ENCODE assay signal across 9 cellular contexts in the genomic region with DNA sequence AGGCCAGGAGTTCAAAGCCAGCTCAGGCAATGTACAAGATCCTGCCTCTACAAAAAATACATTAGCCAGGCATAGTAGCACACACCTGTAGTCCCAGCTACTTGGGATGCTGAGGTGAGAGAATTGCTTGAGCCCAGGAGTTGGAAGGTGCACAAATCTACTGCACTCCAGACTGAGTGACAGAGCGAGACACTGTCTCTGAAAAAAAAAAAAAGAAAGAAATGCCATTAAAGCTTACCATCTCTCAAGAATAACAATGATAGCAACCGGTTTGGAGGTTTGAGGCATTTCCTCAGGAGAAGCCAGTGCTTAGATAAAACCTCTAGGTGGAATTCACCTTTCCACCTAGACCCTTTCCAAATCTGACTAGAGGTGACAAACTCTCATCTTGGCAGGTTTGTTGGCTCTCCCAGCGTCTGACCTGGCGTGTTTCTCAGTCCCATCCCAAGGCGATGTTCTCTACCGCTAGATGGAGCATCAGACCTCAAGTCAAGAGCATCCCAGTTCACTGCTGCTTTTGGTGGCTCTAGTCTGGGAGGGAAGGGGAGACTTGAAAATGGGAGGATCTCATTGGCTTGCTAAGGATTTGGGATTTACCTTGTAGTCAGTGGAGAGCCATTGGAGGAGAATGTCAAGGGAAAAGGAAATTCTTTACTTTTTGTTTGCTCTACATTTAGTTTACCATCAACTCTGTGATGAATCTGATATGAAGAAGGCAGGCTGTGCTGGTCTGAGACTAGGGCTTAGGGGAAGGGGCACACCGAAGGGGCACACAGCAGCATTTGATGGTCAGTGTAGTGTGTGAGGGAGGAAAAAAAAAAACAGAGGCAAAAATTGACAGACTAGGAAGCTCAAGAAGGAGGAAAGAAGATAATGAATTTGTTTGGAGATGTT.
DNase-seq lines count a peak whose midpoint lies in the region; ATAC-seq and TF ChIP-seq lines count a peak whose summit lies in the region.
"Had no signal": no experiment of that assay in that cellular context is flagged by ENCODE, and none has a peak within 500 bp of the region (broad histone marks: within the 10 kb centered on the region; RNA-seq: fewer than 3 reads in every experiment).

No MANE protein-coding gene starts in this region.

- TF ChIP-seq EP300 in SK-N-SH (IDR thresholded peaks at IDR 0.05; ENCODE audit: borderline replicate concordance in 1 of 2, low read depth in 1 of 2, low read length in 1 of 2) = no peak

- no peak overlapping the region for H3K9ac ChIP-seq in SK-N-SH
- no peak overlapping the region for H3K9ac ChIP-seq in OCI-LY1 (ENCODE audit: low read length)

- CTCF ChIA-PET in SK-N-SH (lab: Yijun Ruan, JAX) = interaction anchor here (0.7 to 1.4 kb wide), 5 partner anchors 16 to 99 kb away, joined by 3 to 6 read pairs (median 4); a partner anchor contains a TSS

- H3K4me2 ChIP-seq in SK-N-SH = no peak overlapping the region
- no peak overlapping the region for H3K4me2 ChIP-seq in OCI-LY1 (ENCODE audit: low read length)

- H3F3A ChIP-seq in SK-N-SH (replicated peaks; ENCODE audit: insufficient read depth) (no peaks in the 10 kb centered on the region), OCI-LY1 (ENCODE audit: insufficient read depth, low read length) (no peaks in the 10 kb centered on the region)

- H3K27ac ChIP-seq in SK-N-SH (ENCODE audit: low read depth in 2 of 2, low read length in 1 of 2) (no peak overlapping the region), OCI-LY1 (ENCODE audit: low read depth, low read length, poor library complexity, severe bottlenecking) (no peak overlapping the region), left ventricle myocardium inferior (replicated peaks) (no peak overlapping the region)

- no peaks in the 10 kb centered on the region; a peak in 2 of 4 replicates for H3K4me1 ChIP-seq in SK-N-SH (ENCODE audit: control insufficient read depth in 1 of 2, insufficient read depth in 2 of 2, low read depth in 1 of 2, low read length in 1 of 2)
- no peaks in the 10 kb centered on the region for H3K4me1 ChIP-seq in OCI-LY1 (ENCODE audit: insufficient read depth, low read length, severe bottlenecking)
- peaks cover 10% of the 10 kb centered on the region for H3K4me1 ChIP-seq in left ventricle myocardium inferior

- no peak; the same call in 2 of the 3 replicates for ATAC-seq in SK-N-SH treated with all-trans-retinoic acid at 6 μM for 48 hours
- peak; percentile 50 for ATAC-seq in HG03097 (IDR thresholded peaks at IDR 0.05; ENCODE audit: low FRiP score, unreplicated experiment)

- H3K9me2 ChIP-seq in SK-N-SH (no peaks in the 10 kb centered on the region), OCI-LY1 (ENCODE audit: low read depth, low read length) (no peaks in the 10 kb centered on the region)

- no peaks in the 10 kb centered on the region for H3K27me3 ChIP-seq in SK-N-SH (ENCODE audit: insufficient read depth)
- H3K27me3 ChIP-seq in OCI-LY1 (ENCODE audit: insufficient read depth, low read length) = no peaks in the 10 kb centered on the region
- no peaks in the 10 kb centered on the region for H3K27me3 ChIP-seq in left ventricle myocardium inferior (ENCODE audit: low read depth)

- 81% methylated on average over 5 of the region's 7 CpGs for WGBS in SK-N-SH (ENCODE audit: low lambda C conversion rate)

- DNase-seq in SK-N-SH (peak; percentile 33), amygdala (lab: John Stamatoyannopoulos, UW) (peak in 38 of 56 donors; percentile 1 to 76 (median 28)), left ventricle myocardium inferior (no peak), putamen (ENCODE audit: low spot score) (peak; percentile 78), HK-2 (ENCODE audit: unreplicated experiment) (no peak)
- DNase-seq: DND-41 had no signal

- H2AFZ ChIP-seq in SK-N-SH (ENCODE audit: low read depth) (no peak overlapping the region), OCI-LY1 (ENCODE audit: low read length) (no peak overlapping the region)

- POLR2A ChIA-PET in SK-N-SH (lab: Yijun Ruan, JAX) = interaction anchor here (0.8 kb wide), 1 partner anchor 68 kb away, joined by 3 read pairs; a partner anchor contains a TSS

- intact Hi-C loops in left ventricle myocardium inferior (cut with micrococcal nuclease) = no loop called here

- H3K79me2 ChIP-seq in SK-N-SH (ENCODE audit: insufficient read depth) (no peaks in the 10 kb centered on the region), OCI-LY1 (ENCODE audit: insufficient read depth, low read length) (0 out of 2 replicates have a peak, but pooled peaks cover 5% of the 10 kb centered on the region)

- no peaks in the 10 kb centered on the region for H3K9me3 ChIP-seq in SK-N-SH
- H3K9me3 ChIP-seq in OCI-LY1 (ENCODE audit: low read length) = no peaks in the 10 kb centered on the region
- H3K9me3 ChIP-seq in left ventricle myocardium inferior (replicated peaks) = no peaks in the 10 kb centered on the region

- TF ChIP-seq CTCF in SK-N-SH (IDR thresholded peaks at IDR 0.05) (no peak), OCI-LY1 (IDR thresholded peaks at IDR 0.05; ENCODE audit: low read length) (peak; percentile 35; the same call in 1 of the 2 replicates), left ventricle myocardium inferior (IDR thresholded peaks at IDR 0.05; ENCODE audit: borderline replicate concordance) (peak; percentile 82)

- H3K4me3 ChIP-seq in SK-N-SH (ENCODE audit: low read depth in 2 of 2, low read length in 1 of 2) = no peak overlapping the region
- no peak overlapping the region for H3K4me3 ChIP-seq in OCI-LY1 (ENCODE audit: low read depth, low read length, poor library complexity, severe bottlenecking)
- H3K4me3 ChIP-seq in left ventricle myocardium inferior = no peak overlapping the region

- H3K36me3 ChIP-seq in SK-N-SH (replicated peaks in 1 of 2; ENCODE audit: control insufficient read depth in 1 of 2, insufficient read depth in 2 of 2, low read length in 1 of 2) (peaks cover 0 to 10% of the 10 kb centered on the region in 2 experiments), OCI-LY1 (ENCODE audit: insufficient read depth, low read length) (peaks cover 40% of the 10 kb centered on the region), left ventricle myocardium inferior (peaks cover 9% of the 10 kb centered on the region)

- H4K20me1 ChIP-seq in SK-N-SH (ENCODE audit: insufficient read depth) (no peaks in the 10 kb centered on the region), OCI-LY1 (ENCODE audit: insufficient read depth, low read length) (no peaks in the 10 kb centered on the region)

- TF ChIP-seq RAD21 in SK-N-SH (IDR thresholded peaks at IDR 0.05; ENCODE audit: low read length) = peak; percentile 57

TF ChIP-seq in SK-N-SH, 30 proteins besides CTCF, POLR2A, EP300 and RAD21 (continues in another document):
- TF ChIP-seq RFX5 (IDR thresholded peaks at IDR 0.05; ENCODE audit: low read length) (no peak), TCF12 (IDR thresholded peaks at IDR 0.05) (no peak), FOXM1 (IDR thresholded peaks at IDR 0.05; ENCODE audit: low read depth) (no peak), FOSL2 (IDR thresholded peaks at IDR 0.05; ENCODE audit: borderline replicate concordance, low read depth) (no peak), YY1 (IDR thresholded peaks at IDR 0.05; ENCODE audit: low read depth) (no peak), EZH2phosphoT487 (IDR thresholded peaks at IDR 0.05; ENCODE audit: borderline replicate concordance, low read depth) (no peak), CHD2 (IDR thresholded peaks at IDR 0.05; ENCODE audit: low read length, partially characterized antibody) (no peak)
- TF ChIP-seq, protein P1, sequence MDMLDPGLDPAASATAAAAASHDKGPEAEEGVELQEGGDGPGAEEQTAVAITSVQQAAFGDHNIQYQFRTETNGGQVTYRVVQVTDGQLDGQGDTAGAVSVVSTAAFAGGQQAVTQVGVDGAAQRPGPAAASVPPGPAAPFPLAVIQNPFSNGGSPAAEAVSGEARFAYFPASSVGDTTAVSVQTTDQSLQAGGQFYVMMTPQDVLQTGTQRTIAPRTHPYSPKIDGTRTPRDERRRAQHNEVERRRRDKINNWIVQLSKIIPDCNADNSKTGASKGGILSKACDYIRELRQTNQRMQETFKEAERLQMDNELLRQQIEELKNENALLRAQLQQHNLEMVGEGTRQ (IDR thresholded peaks at IDR 0.05; ENCODE audit: borderline replicate concordance, low read depth, low read length) = no peak
- TF ChIP-seq, protein P2, sequence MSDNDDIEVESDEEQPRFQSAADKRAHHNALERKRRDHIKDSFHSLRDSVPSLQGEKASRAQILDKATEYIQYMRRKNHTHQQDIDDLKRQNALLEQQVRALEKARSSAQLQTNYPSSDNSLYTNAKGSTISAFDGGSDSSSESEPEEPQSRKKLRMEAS (IDR thresholded peaks at IDR 0.05; ENCODE audit: low read depth) = no peak

TF ChIP-seq in SK-N-SH treated with all-trans-retinoic acid at 6 μM for 48 hours, 23 proteins besides CTCF, POLR2A, EP300 and RAD21 (continues in another document):
- TF ChIP-seq, protein P3, sequence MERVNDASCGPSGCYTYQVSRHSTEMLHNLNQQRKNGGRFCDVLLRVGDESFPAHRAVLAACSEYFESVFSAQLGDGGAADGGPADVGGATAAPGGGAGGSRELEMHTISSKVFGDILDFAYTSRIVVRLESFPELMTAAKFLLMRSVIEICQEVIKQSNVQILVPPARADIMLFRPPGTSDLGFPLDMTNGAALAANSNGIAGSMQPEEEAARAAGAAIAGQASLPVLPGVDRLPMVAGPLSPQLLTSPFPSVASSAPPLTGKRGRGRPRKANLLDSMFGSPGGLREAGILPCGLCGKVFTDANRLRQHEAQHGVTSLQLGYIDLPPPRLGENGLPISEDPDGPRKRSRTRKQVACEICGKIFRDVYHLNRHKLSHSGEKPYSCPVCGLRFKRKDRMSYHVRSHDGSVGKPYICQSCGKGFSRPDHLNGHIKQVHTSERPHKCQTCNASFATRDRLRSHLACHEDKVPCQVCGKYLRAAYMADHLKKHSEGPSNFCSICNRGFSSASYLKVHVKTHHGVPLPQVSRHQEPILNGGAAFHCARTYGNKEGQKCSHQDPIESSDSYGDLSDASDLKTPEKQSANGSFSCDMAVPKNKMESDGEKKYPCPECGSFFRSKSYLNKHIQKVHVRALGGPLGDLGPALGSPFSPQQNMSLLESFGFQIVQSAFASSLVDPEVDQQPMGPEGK (CRISPR knock-in tag; IDR thresholded peaks at IDR 0.05; ENCODE audit: borderline replicate concordance) = no peak
- no peak for TF ChIP-seq PPARA (CRISPR knock-in tag; IDR thresholded peaks at IDR 0.05; ENCODE audit: borderline replicate concordance)
- TF ChIP-seq GLIS3 (CRISPR knock-in tag; IDR thresholded peaks at IDR 0.05) = no peak
- TF ChIP-seq, protein P4, sequence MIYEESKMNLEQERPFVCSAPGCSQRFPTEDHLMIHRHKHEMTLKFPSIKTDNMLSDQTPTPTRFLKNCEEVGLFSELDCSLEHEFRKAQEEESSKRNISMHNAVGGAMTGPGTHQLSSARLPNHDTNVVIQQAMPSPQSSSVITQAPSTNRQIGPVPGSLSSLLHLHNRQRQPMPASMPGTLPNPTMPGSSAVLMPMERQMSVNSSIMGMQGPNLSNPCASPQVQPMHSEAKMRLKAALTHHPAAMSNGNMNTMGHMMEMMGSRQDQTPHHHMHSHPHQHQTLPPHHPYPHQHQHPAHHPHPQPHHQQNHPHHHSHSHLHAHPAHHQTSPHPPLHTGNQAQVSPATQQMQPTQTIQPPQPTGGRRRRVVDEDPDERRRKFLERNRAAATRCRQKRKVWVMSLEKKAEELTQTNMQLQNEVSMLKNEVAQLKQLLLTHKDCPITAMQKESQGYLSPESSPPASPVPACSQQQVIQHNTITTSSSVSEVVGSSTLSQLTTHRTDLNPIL (CRISPR knock-in tag; IDR thresholded peaks at IDR 0.05; ENCODE audit: low read depth) = no peak
- no peak for TF ChIP-seq OSR1 (CRISPR knock-in tag; IDR thresholded peaks at IDR 0.05)

Comparison
In these comparisons a context has a peak if more than half of its experiments do, and no peak if none do; other contexts are left out.
1. DNase-seq: peak in SK-N-SH (single experiment), amygdala (38 of 56) and putamen (single experiment); none in left ventricle myocardium inferior (single experiment) and HK-2 (single experiment).